In genomic region chr6:23368557-23368956, GRCh38 we compare ENCODE assay signal across 35 cellular contexts.
DNase-seq lines count a peak whose midpoint lies in the region; ATAC-seq, FAIRE-seq and TF ChIP-seq lines count a peak whose summit lies in the region.
"Had no signal": no experiment of that assay in that cellular context is flagged by ENCODE, and none has a peak within 500 bp of the region (broad histone marks: within the 10 kb centered on the region; RNA-seq: fewer than 3 reads in every experiment).

No MANE protein-coding gene starts in this region.

- intact Hi-C loops in HepG2 (cut with micrococcal nuclease; ENCODE audit: unreplicated experiment) = no loop called here
- intact Hi-C loops in right lobe of liver (cut with DNase I) = no loop called here
- intact Hi-C loops in IMR-90 (cut with micrococcal nuclease) = no loop called here
- intact Hi-C loops in K562 (cut with micrococcal nuclease) = no loop called here
- intact Hi-C loops in posterior vena cava (cut with DNase I) = no loop called here

- no peak overlapping the region for H2AK9ac ChIP-seq in IMR-90 (replicated peaks; ENCODE audit: low read depth, low read length, poor library complexity)

- ATAC-seq in HepG2 = no peak
- no peak for ATAC-seq in right lobe of liver
- ATAC-seq in IMR-90 (ENCODE audit: low read depth) = no peak
- ATAC-seq in K562 = no peak
- ATAC-seq in GM19452 (IDR thresholded peaks at IDR 0.05; ENCODE audit: unreplicated experiment) = no peak
- no peak for ATAC-seq in GM18511 (IDR thresholded peaks at IDR 0.05; ENCODE audit: unreplicated experiment)
- ATAC-seq: A549; CD8-positive, alpha-beta T cell had no signal

- no peak overlapping the region for H3K4me3 ChIP-seq in HepG2 (replicated peaks in 1 of 3; ENCODE audit: insufficient read depth in 1 of 3, low read depth in 2 of 3, low read length in 3 of 3)
- no peak overlapping the region for H3K4me3 ChIP-seq in right lobe of liver
- H3K4me3 ChIP-seq in IMR-90 (ENCODE audit: insufficient read depth, low read depth, low read length) = no peak overlapping the region
- no peak overlapping the region for H3K4me3 ChIP-seq in K562
- H3K4me3 ChIP-seq: A549; BLaER1; BLaER1 treated with 17β-estradiol and CSF1 and Interleukin-3, amounts not matched to agents 10 nM and 100 nM had no signal

- H3K56ac ChIP-seq in IMR-90 (ENCODE audit: extremely low read depth, insufficient read depth, low read length) = no peak overlapping the region

- FAIRE-seq in HepG2 (lab: Jason Lieb, UNC) = no peak
- no peak for FAIRE-seq in K562 (lab: Jason Lieb, UNC)
- FAIRE-seq: A204.1, A549, D721Med had no signal

- no peak overlapping the region for H4K5ac ChIP-seq in IMR-90 (ENCODE audit: low read depth, low read length)

- in situ Hi-C loops in HepG2 (cut with HindIII; ENCODE audit: extremely low pct_ligation_motif_present, low pct_unique_long_range_greater_than_20kb) (no loop called here), IMR-90 (cut with MboI; ENCODE audit: low sequenced_read_pairs) (no loop called here), K562 (cut with MboI) (no loop called here)

- H2BK15ac ChIP-seq in IMR-90 (ENCODE audit: low read depth, low read length) = no peak overlapping the region

- no peak for DNase-seq in HepG2 (ENCODE audit: low spot score)
- no peak for DNase-seq in right lobe of liver
- no peak for DNase-seq in IMR-90
- DNase-seq in OCI-M1 (lab: John Stamatoyannopoulos, UW) = peak; percentile 11
- no peak for DNase-seq in K562 (ENCODE audit: extremely low read depth in 1 of 4, low spot score in 3 of 4)
- DNase-seq in posterior vena cava (ENCODE audit: low spot score) = no peak
- DNase-seq: 8988T; ACHN; AML-193; BE2C; C1 segment of cervical spinal cord; Caco-2; Calu3; CD4-positive, alpha-beta memory T cell; CD4-positive, alpha-beta T cell; CD4-positive, CD25-positive, alpha-beta regulatory T cell; CD8-positive, alpha-beta memory T cell; CD8-positive, alpha-beta T cell; COR-L47; DMS 273 treated with DMSO at 0.1 percent for 48 hours; DMS153; DMS53; DMS79; DMS79 treated with DMSO at 0.1 percent for 48 hours; DND-41; EL had no signal

- H2BK120ac ChIP-seq in IMR-90 (ENCODE audit: low read depth, low read length) = no peak overlapping the region

- H4K20me1 ChIP-seq in HepG2 (ENCODE audit: insufficient read depth, low read length) (no peaks in the 10 kb centered on the region), IMR-90 (ENCODE audit: insufficient read depth, low read length) (no peaks in the 10 kb centered on the region), K562 (replicated peaks; ENCODE audit: control insufficient read depth, insufficient read depth, low read length) (no peaks in the 10 kb centered on the region)
- H4K20me1 ChIP-seq: BLaER1; BLaER1 treated with 17β-estradiol and CSF1 and Interleukin-3, amounts not matched to agents 10 nM and 100 nM had no signal

- no peak overlapping the region for H3K14ac ChIP-seq in IMR-90 (replicated peaks; ENCODE audit: low read depth, low read length)

- no peak for TF ChIP-seq POLR2A in HepG2 (IDR thresholded peaks at IDR 0.05; ENCODE audit: insufficient read depth in 1 of 2, low read depth in 2 of 2, low read length in 2 of 2)
- TF ChIP-seq POLR2A in right lobe of liver (IDR thresholded peaks at IDR 0.05) = no peak
- TF ChIP-seq POLR2A in IMR-90 (IDR thresholded peaks at IDR 0.05; ENCODE audit: low read depth, low read length) = no peak
- no peak for TF ChIP-seq POLR2A in K562 (conservative IDR thresholded peaks at IDR 0.05)

- dilution Hi-C loops in IMR-90 (cut with HindIII; ENCODE audit: low sequenced_read_pairs, unreplicated experiment) = no loop called here

- H4K8ac ChIP-seq in IMR-90 (ENCODE audit: low read depth in 2 of 2, low read length in 2 of 2) = no peak overlapping the region

- H2BK5ac ChIP-seq in IMR-90 (ENCODE audit: low read depth, low read length, poor library complexity, severe bottlenecking) = no peak overlapping the region

- no peaks in the 10 kb centered on the region for H3K79me1 ChIP-seq in IMR-90 (ENCODE audit: low read depth in 1 of 2, low read length in 2 of 2)

- H3K4ac ChIP-seq in IMR-90 (ENCODE audit: low read depth, low read length) = no peak overlapping the region

- TF ChIP-seq EP300 in HepG2 (IDR thresholded peaks at IDR 0.05; ENCODE audit: low read depth in 2 of 2, low read length in 2 of 2) (no peak), HepG2 (CRISPR knock-in tag; IDR thresholded peaks at IDR 0.05; ENCODE audit: borderline replicate concordance) (no peak), K562 (IDR thresholded peaks at IDR 0.05; ENCODE audit: low read length) (no peak)

- H3K27ac ChIP-seq in HepG2 (ENCODE audit: extremely low read length, insufficient read depth, low read length) (no peak overlapping the region), right lobe of liver (no peak overlapping the region), IMR-90 (ENCODE audit: insufficient read depth, low read length) (no peak overlapping the region), K562 (ENCODE audit: extremely low read depth, low read depth, low read length) (no peak overlapping the region)
- H3K27ac ChIP-seq: 22Rv1; A549; BLaER1; BLaER1 treated with 17β-estradiol and CSF1 and Interleukin-3, amounts not matched to agents 10 nM and 100 nM; C4-2B had no signal

- no peak for TF ChIP-seq CTCF in HepG2 (CRISPR knock-in tag; IDR thresholded peaks at IDR 0.05)
- TF ChIP-seq CTCF in right lobe of liver (IDR thresholded peaks at IDR 0.05) = no peak
- no peak for TF ChIP-seq CTCF in IMR-90 (conservative IDR thresholded peaks at IDR 0.05; ENCODE audit: low read depth, low read length)
- no peak for TF ChIP-seq CTCF in K562 (IDR thresholded peaks at IDR 0.05 in 2 of 3, conservative IDR thresholded peaks at IDR 0.05 in 1 of 3; ENCODE audit: insufficient read depth in 2 of 3, low read depth in 1 of 3, low read length in 3 of 3)

- peaks cover 51% of the 10 kb centered on the region for H3K9me3 ChIP-seq in HepG2 (ENCODE audit: low read length)
- H3K9me3 ChIP-seq in right lobe of liver = no peaks in the 10 kb centered on the region
- no peaks in the 10 kb centered on the region for H3K9me3 ChIP-seq in IMR-90 (ENCODE audit: control insufficient read depth, insufficient read depth, low read length)
- H3K9me3 ChIP-seq in K562 (replicated peaks; ENCODE audit: control insufficient read depth, insufficient read depth, low read depth, low read length) = no peaks in the 10 kb centered on the region
- H3K9me3 ChIP-seq: A549, BE2C, Caco-2 had no signal

- H2AFZ ChIP-seq in HepG2 (ENCODE audit: low read length) (no peak overlapping the region), IMR-90 (replicated peaks; ENCODE audit: low read length, poor library complexity) (no peak overlapping the region), K562 (ENCODE audit: low read depth, low read length) (no peak overlapping the region)

- H2AK5ac ChIP-seq in IMR-90 (ENCODE audit: low read depth, low read length) = no peak overlapping the region

- no TSS peak for BruUV-seq in HepG2 (replicated peaks; lab: Mats Ljungman, UMichigan)
- no TSS peak for BruUV-seq in IMR-90 (replicated peaks; lab: Mats Ljungman, UMichigan)
- BruUV-seq in K562 (replicated peaks; lab: Mats Ljungman, UMichigan) = no TSS peak

- H4K91ac ChIP-seq in IMR-90 (ENCODE audit: insufficient read depth, low read depth, low read length) = no peak overlapping the region

- CTCF ChIA-PET in HepG2 (lab: Yijun Ruan, JAX; ENCODE audit: low intra/inter-chr PET ratio, low total read pairs) (no interaction called here), IMR-90 (lab: Yijun Ruan, JAX) (no interaction called here), K562 (lab: Yijun Ruan, JAX; ENCODE audit: low intra/inter-chr PET ratio) (no interaction called here)

- no peak overlapping the region for H2BK20ac ChIP-seq in IMR-90 (ENCODE audit: low read depth, low read length)

- no peaks in the 10 kb centered on the region for H3K4me1 ChIP-seq in HepG2 (ENCODE audit: insufficient read depth, low read length)
- no peaks in the 10 kb centered on the region for H3K4me1 ChIP-seq in right lobe of liver
- no peaks in the 10 kb centered on the region for H3K4me1 ChIP-seq in IMR-90 (ENCODE audit: control insufficient read depth, insufficient read depth, low read length)
- no peaks in the 10 kb centered on the region for H3K4me1 ChIP-seq in K562 (replicated peaks in 1 of 2; ENCODE audit: control insufficient read depth in 2 of 2, insufficient read depth in 2 of 2, low read length in 2 of 2)
- H3K4me1 ChIP-seq: A549; BLaER1; BLaER1 treated with 17β-estradiol and CSF1 and Interleukin-3, amounts not matched to agents 10 nM and 100 nM; Caco-2 had no signal

- H3K9me1 ChIP-seq in IMR-90 (ENCODE audit: insufficient read depth, low read length) (no peaks in the 10 kb centered on the region), K562 (ENCODE audit: control insufficient read depth, insufficient read depth, low read length) (no peaks in the 10 kb centered on the region)

- H3K9ac ChIP-seq in HepG2 (ENCODE audit: insufficient read depth, low read depth, low read length) (no peak overlapping the region), IMR-90 (ENCODE audit: low read depth, low read length) (no peak overlapping the region), K562 (ENCODE audit: insufficient read depth in 1 of 2, low read depth in 2 of 2, low read length in 2 of 2) (no peak overlapping the region)
- H3K9ac ChIP-seq: BLaER1; BLaER1 treated with 17β-estradiol and CSF1 and Interleukin-3, amounts not matched to agents 10 nM and 100 nM had no signal

- WGBS in HepG2 (ENCODE audit: low lambda C conversion rate) = 3% methylated on average over 1 of the region's 1 CpG
- WGBS in right lobe of liver (ENCODE audit: insufficient coverage, low coverage, low lambda C conversion rate, missing lambda C conversion rate) = 50% methylated on average over 1 of the region's 1 CpG
- WGBS in IMR-90 (ENCODE audit: extremely low coverage in 2 of 2, insufficient read length in 1 of 2), 2 experiments = no CpG with 5 or more reads among the region's 1 CpG
- WGBS in K562 (ENCODE audit: insufficient coverage, low coverage, missing lambda C conversion rate) = 0% methylated on average over 1 of the region's 1 CpG

- no peak for TF ChIP-seq RAD21 in HepG2 (CRISPR knock-in tag; IDR thresholded peaks at IDR 0.05)
- no peak for TF ChIP-seq RAD21 in IMR-90 (IDR thresholded peaks at IDR 0.05; ENCODE audit: low read length)
- TF ChIP-seq RAD21 in K562 (CRISPR knock-in tag; conservative IDR thresholded peaks at IDR 0.05 in 1 of 2, IDR thresholded peaks at IDR 0.05 in 1 of 2) = no peak

- H3K27me3 ChIP-seq in HepG2 (ENCODE audit: control insufficient read depth in 1 of 2, insufficient read depth in 2 of 2, low read length in 2 of 2) (no peaks in the 10 kb centered on the region), right lobe of liver (no peaks in the 10 kb centered on the region), IMR-90 (ENCODE audit: control insufficient read depth, insufficient read depth, low read length) (no peaks in the 10 kb centered on the region), K562 (ENCODE audit: control insufficient read depth in 2 of 2, insufficient read depth in 2 of 2, low read length in 2 of 2) (no peaks in the 10 kb centered on the region)
- H3K27me3 ChIP-seq: BE2C; BLaER1; BLaER1 treated with 17β-estradiol and CSF1 and Interleukin-3, amounts not matched to agents 10 nM and 100 nM had no signal

- H3K36me3 ChIP-seq in HepG2 (replicated peaks in 1 of 2; ENCODE audit: control insufficient read depth in 1 of 2, insufficient read depth in 2 of 2, low read length in 2 of 2) (no peaks in the 10 kb centered on the region), right lobe of liver (no peaks in the 10 kb centered on the region), IMR-90 (ENCODE audit: control insufficient read depth, insufficient read depth, low read length) (no peaks in the 10 kb centered on the region), K562 (ENCODE audit: control insufficient read depth, insufficient read depth, low read length) (no peaks in the 10 kb centered on the region)
- H3K36me3 ChIP-seq: BE2C; BLaER1; BLaER1 treated with 17β-estradiol and CSF1 and Interleukin-3, amounts not matched to agents 10 nM and 100 nM had no signal

- H3K4me2 ChIP-seq in HepG2 (ENCODE audit: low read depth, low read length) = no peak overlapping the region
- H3K4me2 ChIP-seq in IMR-90 (ENCODE audit: low read depth, low read length) = no peak overlapping the region
- no peak overlapping the region for H3K4me2 ChIP-seq in K562 (ENCODE audit: insufficient read depth, low read length)
- H3K4me2 ChIP-seq: A549; BLaER1; BLaER1 treated with 17β-estradiol and CSF1 and Interleukin-3, amounts not matched to agents 10 nM and 100 nM had no signal

- no peak overlapping the region for H3K23ac ChIP-seq in IMR-90 (ENCODE audit: low read depth, low read length)

- H3K18ac ChIP-seq in IMR-90 (ENCODE audit: low read depth, low read length) = no peak overlapping the region

- POLR2A ChIA-PET in HepG2 (lab: Yijun Ruan, JAX) = no interaction called here
- POLR2A ChIA-PET in IMR-90 (lab: Charles Lee; ENCODE audit: unreplicated experiment) = no interaction called here
- POLR2A ChIA-PET in K562 (lab: Yijun Ruan, JAX) = no interaction called here

- H3K79me2 ChIP-seq in HepG2 (ENCODE audit: insufficient read depth, low read length) = no peaks in the 10 kb centered on the region
- H3K79me2 ChIP-seq in K562 (ENCODE audit: control insufficient read depth, insufficient read depth, low read length) = no peaks in the 10 kb centered on the region

Comparison
In these comparisons a context has a peak if more than half of its experiments do, and no peak if none do; other contexts are left out.
1. Of the 241 proteins assayed by ChIP-seq in both HepG2 and K562: peak only in HepG2: MAFF and MAFK; only in K562: none; in both: none; in neither: 239.